ENCODE assay signal across 16 cellular contexts in genomic region chr13:112984954-112985802, GRCh38. TPM values are rescaled to one million over a fixed set of nuclear protein-coding genes. Genes with fewer than 3 reads are reported as not detected.
A peak's percentile ranks its signal among the peaks of the same experiment; 100 is the strongest.
DNase-seq lines count a peak whose midpoint lies in the region; ATAC-seq, FAIRE-seq and TF ChIP-seq lines count a peak whose summit lies in the region.
"Had no signal": no experiment of that assay in that cellular context is flagged by ENCODE, and none has a peak within 500 bp of the region (broad histone marks: within the 10 kb centered on the region; RNA-seq: fewer than 3 reads in every experiment).

No MANE protein-coding gene starts in this region.

- TF ChIP-seq CTCF in heart right ventricle (IDR thresholded peaks at IDR 0.05) (no peak), VCaP (conservative IDR thresholded peaks at IDR 0.05) (no peak), liver (IDR thresholded peaks at IDR 0.05; ENCODE audit: low read depth, low read length, missing input control) (no peak), vagina (IDR thresholded peaks at IDR 0.05) (no peak)

- no peaks in the 10 kb centered on the region for H3K27me3 ChIP-seq in heart right ventricle
- H3K27me3 ChIP-seq in liver (ENCODE audit: control insufficient read depth in 4 of 4, insufficient read depth in 4 of 4, low read length in 3 of 4) = no peaks in the 10 kb centered on the region
- H3K27me3 ChIP-seq in vagina = no peaks in the 10 kb centered on the region

- intact Hi-C loops in heart right ventricle (cut with DNase I) (loop anchor here in 1 of 10 donors (5.0 kb wide), 1 partner anchor 43 kb away; no protein-coding TSS in a partner anchor), left ventricle myocardium superior (cut with micrococcal nuclease) (no loop called here), vagina (cut with DNase I) (no loop called here)

- WGBS in heart right ventricle, 2 donors = 70 to 85% methylated on average over 30 of the region's 30 CpGs
- WGBS in liver = 23% methylated on average over 30 of the region's 30 CpGs

- no peak for FAIRE-seq in RCC 7860 (lab: Jason Lieb, UNC)
- FAIRE-seq: endothelial cell of umbilical vein had no signal

- no peak for ATAC-seq in heart right ventricle
- ATAC-seq in left ventricle myocardium superior = no peak
- ATAC-seq: stimulated activated effector memory CD8-positive, alpha-beta T cell treated with anti-CD3 and anti-CD28 coated beads, Interleukin-12 subunit alpha, Interleukin-12 subunit beta, amount 100 ng/mL, for 72 hours had no signal

- H3K4me3 ChIP-seq in heart right ventricle (peak overlapping the region in 7 of 10 donors; percentile 3 to 68 (median 13)), liver (ENCODE audit: low read depth in 1 of 3, low read length in 3 of 3) (peak overlapping the region; percentile 45 to 52 (median 46)), vagina (peak overlapping the region; percentile 2 to 33)
- H3K4me3 ChIP-seq: BLaER1 had no signal

- peak in 1 of 2 donors; percentile 54 for TF ChIP-seq RAD21 in liver (IDR thresholded peaks at IDR 0.05)

- H3K9me3 ChIP-seq in heart right ventricle (no peaks in the 10 kb centered on the region), liver (ENCODE audit: control insufficient read depth in 4 of 4, low read length in 3 of 4) (no peaks in the 10 kb centered on the region), vagina (no peaks in the 10 kb centered on the region)

- DNase-seq in heart right ventricle (no peak), left ventricle myocardium superior (no peak), vagina (ENCODE audit: extremely low spot score in 2 of 2) (no peak), HuH-7.5 (ENCODE audit: low spot score) (no peak), RCC 7860 (ENCODE audit: low spot score) (no peak)
- no peak for DNase-seq in stimulated activated CD4-positive, alpha-beta T cell treated with anti-CD3 and anti-CD28 coated beads, Interleukin-4, amount 100 ng/mL, for 24 hours
- DNase-seq: activated CD4-positive, alpha-beta T cell treated with anti-CD3 and anti-CD28 coated beads for 1 hour; GF-D8; HCEC 1CT; mesendoderm; NCI-H1092 treated with DMSO at 0.1 percent for 48 hours had no signal

- H3K9ac ChIP-seq in liver (ENCODE audit: low read depth in 1 of 2, low read length in 2 of 2) = peak overlapping the region; percentile 3 to 36
- H3K9ac ChIP-seq: BLaER1 had no signal

- no peak for TF ChIP-seq POLR2A in vagina (IDR thresholded peaks at IDR 0.05)

- peaks cover 0 to 6% (median 0%) of the 10 kb centered on the region in 9 donors for H3K36me3 ChIP-seq in heart right ventricle
- H3K36me3 ChIP-seq in liver (ENCODE audit: control insufficient read depth in 4 of 4, insufficient read depth in 3 of 4, low read depth in 1 of 4, low read length in 3 of 4) = no peaks in the 10 kb centered on the region
- no peaks in the 10 kb centered on the region for H3K36me3 ChIP-seq in vagina
- H3K36me3 ChIP-seq: BLaER1 had no signal

- H3K27ac ChIP-seq in heart right ventricle (peak overlapping the region in 8 of 10 donors; percentile 8 to 56 (median 41)), VCaP (peak overlapping the region; percentile 63), liver (ENCODE audit: low read depth in 1 of 2, low read length in 2 of 2) (peak overlapping the region; percentile 82), vagina (no peak overlapping the region)
- H3K27ac ChIP-seq: BLaER1 had no signal

- peaks cover 2 to 69% (median 41%) of the 10 kb centered on the region in 9 donors for H3K4me1 ChIP-seq in heart right ventricle
- H3K4me1 ChIP-seq in liver (ENCODE audit: control insufficient read depth in 4 of 4, insufficient read depth in 4 of 4, low read length in 3 of 4) = peaks cover 0 to 19% (median 14%) of the 10 kb centered on the region in 4 donors
- peaks cover 6% of the 10 kb centered on the region for H3K4me1 ChIP-seq in vagina
- H3K4me1 ChIP-seq: BLaER1 had no signal

TF ChIP-seq in liver, 16 proteins besides CTCF, POLR2A, EP300 and RAD21:
- peak; percentile 91 to 93 for TF ChIP-seq HNF4A (conservative IDR thresholded peaks at IDR 0.05)
- no peak for TF ChIP-seq ZBTB33 (IDR thresholded peaks at IDR 0.05)
- TF ChIP-seq HNF4G (IDR thresholded peaks at IDR 0.05) = peak; percentile 82
- TF ChIP-seq ATF3 (IDR thresholded peaks at IDR 0.05) = no peak
- TF ChIP-seq GABPA (IDR thresholded peaks at IDR 0.05 in 1 of 2, conservative IDR thresholded peaks at IDR 0.05 in 1 of 2) = peak in 1 of 2 donors; percentile 60
- peak; percentile 87 for TF ChIP-seq SP1 (IDR thresholded peaks at IDR 0.05)
- peak; percentile 78 for TF ChIP-seq YY1 (IDR thresholded peaks at IDR 0.05)
- TF ChIP-seq REST (IDR thresholded peaks at IDR 0.05) = peak; percentile 62
- TF ChIP-seq MAX (IDR thresholded peaks at IDR 0.05) = no peak
- no peak for TF ChIP-seq JUND (IDR thresholded peaks at IDR 0.05)
- peak; percentile 58 to 84 for TF ChIP-seq RXRA (IDR thresholded peaks at IDR 0.05)
- TF ChIP-seq FOXA1 (IDR thresholded peaks at IDR 0.05) = peak; percentile 61
- TF ChIP-seq FOXA2 (IDR thresholded peaks at IDR 0.05) = peak; percentile 57

RNA-seq across cellular contexts. Expression of gene MCF2L, which starts 16.2 kb away (rescaled TPM):
- total RNA-seq in heart right ventricle (10 to 100 TPM; 29.6 to 99.8 (median 45.3) TPM), left ventricle myocardium superior (49.5 TPM), liver (10 to 100 TPM in 1 of 2 donors, 1 to 10 TPM in 1; 9.1 to 12.8 TPM), vagina (45.4 TPM)
- polyA plus RNA-seq in heart right ventricle (10 to 100 TPM; 38.6 to 94.1 TPM), liver (1 to 10 TPM; 2.9 to 5.1 TPM)
